In the genomic region with DNA sequence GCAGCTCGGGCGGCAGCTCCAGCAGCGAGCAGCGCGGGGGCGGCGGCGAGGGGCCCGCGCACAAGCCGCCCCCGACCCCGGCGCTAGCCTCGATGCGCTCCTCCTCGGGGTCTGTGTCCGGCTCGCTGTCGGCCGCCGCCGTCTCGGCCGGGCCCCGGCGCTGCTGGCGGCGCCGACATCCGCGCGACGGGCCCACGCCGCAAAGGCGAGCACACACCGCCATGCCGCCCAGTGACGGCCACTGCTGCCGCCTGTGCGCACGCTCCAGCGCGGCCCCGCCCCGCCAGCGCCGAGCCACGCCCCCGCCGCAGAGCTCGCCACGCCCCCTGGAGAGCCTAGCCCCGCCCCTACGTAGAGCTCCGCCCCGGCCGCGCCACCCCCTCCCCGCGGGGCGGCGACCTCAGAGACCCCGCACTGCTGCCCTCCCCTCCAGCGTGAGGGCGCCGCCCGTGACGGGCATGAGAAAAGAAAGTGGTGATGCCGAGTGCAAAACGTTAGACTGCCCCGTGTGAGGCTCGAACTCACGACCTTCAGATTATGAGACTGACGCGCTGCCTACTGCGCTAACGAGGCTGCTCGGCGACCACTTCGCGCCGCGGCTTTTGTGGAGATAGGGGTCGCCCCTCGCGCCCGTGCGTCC, we compare ENCODE assay signal across 8 cellular contexts. TPM values are rescaled to one million over a fixed set of nuclear protein-coding genes. Genes with fewer than 3 reads are reported as not detected.
DNase-seq lines count a peak whose midpoint lies in the region; ATAC-seq and TF ChIP-seq lines count a peak whose summit lies in the region.

A gene with protein sequence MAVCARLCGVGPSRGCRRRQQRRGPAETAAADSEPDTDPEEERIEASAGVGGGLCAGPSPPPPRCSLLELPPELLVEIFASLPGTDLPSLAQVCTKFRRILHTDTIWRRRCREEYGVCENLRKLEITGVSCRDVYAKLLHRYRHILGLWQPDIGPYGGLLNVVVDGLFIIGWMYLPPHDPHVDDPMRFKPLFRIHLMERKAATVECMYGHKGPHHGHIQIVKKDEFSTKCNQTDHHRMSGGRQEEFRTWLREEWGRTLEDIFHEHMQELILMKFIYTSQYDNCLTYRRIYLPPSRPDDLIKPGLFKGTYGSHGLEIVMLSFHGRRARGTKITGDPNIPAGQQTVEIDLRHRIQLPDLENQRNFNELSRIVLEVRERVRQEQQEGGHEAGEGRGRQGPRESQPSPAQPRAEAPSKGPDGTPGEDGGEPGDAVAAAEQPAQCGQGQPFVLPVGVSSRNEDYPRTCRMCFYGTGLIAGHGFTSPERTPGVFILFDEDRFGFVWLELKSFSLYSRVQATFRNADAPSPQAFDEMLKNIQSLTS (minus strand): TSS at position 255 of the 640 bp plus-strand sequence. CDS start 32 bp downstream, at position 223.

- H3K36me3 ChIP-seq in stomach smooth muscle (ENCODE audit: control insufficient read depth in 2 of 2, insufficient read depth in 2 of 2, low read length in 2 of 2): no peaks in the 10 kb centered on the region

- in situ Hi-C loops in KBM-7 (cut with MboI; ENCODE audit: low pct_unique_long_range_greater_than_20kb, low sequenced_read_pairs): no loop called here

- peak within 1 kb of the TSS; percentile 97 for H3K27ac Mint-ChIP-seq in neural crest cell (ENCODE audit: unreplicated experiment)

- peak within 1 kb of the TSS; percentile 99 for H3K4me3 Mint-ChIP-seq in neural crest cell

- TF ChIP-seq CTCF in fibroblast of villous mesenchyme (IDR thresholded peaks at IDR 0.05; ENCODE audit: insufficient read depth, low read depth, low read length) (no peak), neural crest cell (conservative IDR thresholded peaks at IDR 0.05) (no peak)

- peaks cover 46% of the 10 kb centered on the region for H3K4me1 Mint-ChIP-seq in neural crest cell

- ATAC-seq in GM21619 (IDR thresholded peaks at IDR 0.05; ENCODE audit: unreplicated experiment): peak; percentile 32

- peak within 1 kb of the TSS; percentile 80 to 81 for H3K9ac ChIP-seq in stomach smooth muscle (ENCODE audit: low read length in 2 of 2)

- peaks cover 2% of the 10 kb centered on the region for H3K9me3 Mint-ChIP-seq in neural crest cell

- H3K36me3 Mint-ChIP-seq in neural crest cell (ENCODE audit: low read depth): peaks cover 2% of the 10 kb centered on the region

- H3K27me3 ChIP-seq in stomach smooth muscle (ENCODE audit: control insufficient read depth in 1 of 2, insufficient read depth in 2 of 2, low read length in 2 of 2): no peaks in the 10 kb centered on the region

- H3K27ac ChIP-seq in stomach smooth muscle (ENCODE audit: low read length): peak within 1 kb of the TSS; percentile 85

- H3K4me3 ChIP-seq in fibroblast of villous mesenchyme (ENCODE audit: low read depth, low read length) (peak within 1 kb of the TSS; percentile 82), stomach smooth muscle (ENCODE audit: low read length in 2 of 2) (peak within 1 kb of the TSS; percentile 78 to 83)

- DNase-seq in DMS53 treated with DMSO at 0.1 percent for 48 hours (lab: John Stamatoyannopoulos, UW; ENCODE audit: unreplicated experiment) (peak; percentile 59), KBM-7 (peak; percentile 92), fibroblast of villous mesenchyme (ENCODE audit: low read depth) (peak; percentile 90), neural crest cell (ENCODE audit: low read depth, low spot score) (peak; percentile 97)
- peak; percentile 97 for DNase-seq in activated effector memory CD4-positive, alpha-beta T cell treated with anti-CD3 and anti-CD28 coated beads, Interleukin-2, amount 50 U/mL, for 16 hours

- H3K27me3 Mint-ChIP-seq in neural crest cell (ENCODE audit: low read depth): peaks cover 8% of the 10 kb centered on the region

- TF ChIP-seq POLR2A in Raji (IDR thresholded peaks at IDR 0.05; ENCODE audit: insufficient read depth, low read depth, low read length): peak; percentile 86

- no peaks in the 10 kb centered on the region for H3K9me3 ChIP-seq in stomach smooth muscle (ENCODE audit: control insufficient read depth in 2 of 2, low read length in 2 of 2)

- peaks cover 45% of the 10 kb centered on the region for H3K4me1 ChIP-seq in stomach smooth muscle (ENCODE audit: control insufficient read depth, insufficient read depth, low read length)

RNA-seq across cellular contexts. Expression of the gene that starts here (rescaled TPM):
- 25.9 and 26.7 TPM in 2 replicates for total RNA-seq in fibroblast of villous mesenchyme
- total RNA-seq in neural crest cell: 19.4 and 23.7 TPM in 2 replicates

Comparison
In these comparisons a context has a peak if more than half of its experiments do, and no peak if none do; other contexts are left out.
1. Peak in every context shown above with its lines: DNase-seq, ATAC-seq, H3K4me3 ChIP-seq and H3K27ac ChIP-seq.